Comparison of ENCODE assay signal across 19 cellular contexts in genomic region chr2:167192833-167193232, GRCh38.
A peak's percentile ranks its signal among the peaks of the same experiment; 100 is the strongest.
DNase-seq lines count a peak whose midpoint lies in the region; ATAC-seq and TF ChIP-seq lines count a peak whose summit lies in the region.
"Had no signal": no experiment of that assay in that cellular context is flagged by ENCODE, and none has a peak within 500 bp of the region (broad histone marks: within the 10 kb centered on the region; RNA-seq: fewer than 3 reads in every experiment).

No MANE protein-coding gene starts in this region.

- H3K9ac ChIP-seq in fibroblast of lung (ENCODE audit: insufficient read depth, low read length): no peak overlapping the region

- no peaks in the 10 kb centered on the region for H3K9me3 ChIP-seq in SJSA1 (replicated peaks)
- no peaks in the 10 kb centered on the region for H3K9me3 ChIP-seq in fibroblast of lung (ENCODE audit: control insufficient read depth, insufficient read depth, low read depth, low read length)
- no peaks in the 10 kb centered on the region for H3K9me3 ChIP-seq in PC-9 (ENCODE audit: insufficient read depth, low read depth)
- H3K9me3 ChIP-seq: transverse colon had no signal

- intact Hi-C loops in PC-9 (cut with micrococcal nuclease; ENCODE audit: unreplicated experiment): no loop called here

- no TSS peak for BruUV-seq in PC-9 (replicated peaks; lab: Mats Ljungman, UMichigan)

- no peaks in the 10 kb centered on the region for H3F3A ChIP-seq in PC-9 (ENCODE audit: insufficient read depth, low read depth)

- ATAC-seq in HG03097 (IDR thresholded peaks at IDR 0.05; ENCODE audit: low FRiP score, unreplicated experiment) (no peak), GM19452 (IDR thresholded peaks at IDR 0.05; ENCODE audit: unreplicated experiment) (no peak)
- ATAC-seq: left ventricle myocardium superior had no signal

- no peaks in the 10 kb centered on the region for H3K79me2 ChIP-seq in fibroblast of lung (ENCODE audit: control insufficient read depth, insufficient read depth, low read length)
- H3K79me2 ChIP-seq in PC-9 (ENCODE audit: low read depth): no peaks in the 10 kb centered on the region

- DNase-seq in ELR (ENCODE audit: low read depth) (peak; percentile 81), SJSA1 (ENCODE audit: low read depth in 1 of 2, low spot score in 2 of 2) (peak in 1 of 2 experiments; percentile 45), fibroblast of lung (ENCODE audit: low read depth in 2 of 2) (peak; percentile 44 to 91), skeletal muscle cell (ENCODE audit: low read depth) (peak; percentile 31), PC-9 (no peak), NCI-H1930 (lab: John Stamatoyannopoulos, UW) (no peak)
- DNase-seq: activated CD4-positive, alpha-beta memory T cell treated with anti-CD3 and anti-CD28 coated beads, Interleukin-2, amount 10 ng/mL, durations not matched to agents 7 days and 5 days; activated T-cell treated with anti-CD3 and anti-CD28 coated beads, Interleukin-2, amount 50 U/mL, for 24 hours; C1 segment of cervical spinal cord; DMS79 treated with DMSO at 0.1 percent for 48 hours; left ventricle myocardium superior; NCI-H1436 treated with DMSO at 0.1 percent for 48 hours; NCI-H2227 treated with DMSO at 0.1 percent for 48 hours; occipital lobe; T-helper 1 cell; transverse colon; WERI-Rb-1 had no signal

- H3K9me2 ChIP-seq in PC-9 (ENCODE audit: insufficient read depth): no peaks in the 10 kb centered on the region

- no peaks in the 10 kb centered on the region for H3K36me3 ChIP-seq in SJSA1
- no peaks in the 10 kb centered on the region for H3K36me3 ChIP-seq in fibroblast of lung (ENCODE audit: control insufficient read depth, insufficient read depth, low read length)
- H3K36me3 ChIP-seq in PC-9 (ENCODE audit: low read depth): no peaks in the 10 kb centered on the region
- H3K36me3 ChIP-seq: transverse colon, WERI-Rb-1 had no signal

- H3K27ac ChIP-seq in SJSA1 (peak overlapping the region; percentile 45), fibroblast of lung (ENCODE audit: insufficient read depth, low read length) (peak overlapping the region; percentile 39), PC-9 (no peak overlapping the region)
- H3K27ac ChIP-seq: transverse colon, WERI-Rb-1 had no signal

- H3K4me1 ChIP-seq in SJSA1 (replicated peaks) (peaks cover 16% of the 10 kb centered on the region), fibroblast of lung (ENCODE audit: control insufficient read depth, extremely low read depth, insufficient read depth, low read length) (peaks cover 15% of the 10 kb centered on the region), PC-9 (replicated peaks; ENCODE audit: insufficient read depth) (no peaks in the 10 kb centered on the region)

- POLR2A ChIA-PET in PC-9 (lab: Charles Lee; ENCODE audit: unreplicated experiment): no interaction called here

- CTCF ChIA-PET in PC-9 (lab: Charles Lee): no interaction called here

- H3K27me3 ChIP-seq in SJSA1 (replicated peaks) (no peaks in the 10 kb centered on the region), fibroblast of lung (ENCODE audit: control insufficient read depth, insufficient read depth, low read length) (no peaks in the 10 kb centered on the region), PC-9 (ENCODE audit: insufficient read depth, low read depth) (no peaks in the 10 kb centered on the region)
- H3K27me3 ChIP-seq: transverse colon had no signal

- no peak overlapping the region for H3K4me2 ChIP-seq in fibroblast of lung (ENCODE audit: extremely low read depth, insufficient read depth, low read length)
- no peak overlapping the region for H3K4me2 ChIP-seq in PC-9

- H3K4me3 ChIP-seq in SJSA1: no peak overlapping the region
- H3K4me3 ChIP-seq in fibroblast of lung (replicated peaks in 1 of 4; ENCODE audit: control extremely low read depth in 1 of 4, insufficient read depth in 1 of 4, low read depth in 3 of 4, low read length in 4 of 4): peak overlapping the region in 1 of 4 experiments; percentile 25
- H3K4me3 ChIP-seq in skeletal muscle cell (ENCODE audit: low read depth, low read length): no peak overlapping the region
- H3K4me3 ChIP-seq in PC-9: no peak overlapping the region
- H3K4me3 ChIP-seq: transverse colon had no signal

- H4K20me1 ChIP-seq in fibroblast of lung (ENCODE audit: control insufficient read depth, extremely low read depth, insufficient read depth, low read length) (no peaks in the 10 kb centered on the region), PC-9 (ENCODE audit: insufficient read depth) (no peaks in the 10 kb centered on the region)

- no peak for TF ChIP-seq CTCF in fibroblast of lung (conservative IDR thresholded peaks at IDR 0.05 in 1 of 2, IDR thresholded peaks at IDR 0.05 in 1 of 2; ENCODE audit: low read depth in 1 of 2, low read length in 2 of 2)
- no peak for TF ChIP-seq CTCF in PC-9 (conservative IDR thresholded peaks at IDR 0.05)

- H2AFZ ChIP-seq in fibroblast of lung (ENCODE audit: low read length): peak overlapping the region; percentile 48
- no peak overlapping the region for H2AFZ ChIP-seq in PC-9

Comparison
In these comparisons a context has a peak if more than half of its experiments do, and no peak if none do; other contexts are left out.
1. DNase-seq: peak in ELR (single experiment), fibroblast of lung (2 of 2) and skeletal muscle cell (single experiment); none in PC-9 (0 of 2) and NCI-H1930 (0 of 2).